ENCODE assay signal across 8 cellular contexts in genomic region chr2:9594361-9595063, GRCh38. TPM values are rescaled to one million over a fixed set of nuclear protein-coding genes. Genes with fewer than 3 reads are reported as not detected.
DNase-seq lines count a peak whose midpoint lies in the region; ATAC-seq and TF ChIP-seq lines count a peak whose summit lies in the region.

No MANE protein-coding gene starts in this region.

- H3K4me1 ChIP-seq in CD4-positive, alpha-beta memory T cell (ENCODE audit: insufficient read depth, low read length) = peaks cover 50% of the 10 kb centered on the region
- H3K4me1 ChIP-seq in Peyer's patch = peaks cover 0 to 16% (median 2%) of the 10 kb centered on the region in 4 donors

- POLR2A ChIA-PET in CD4-positive, alpha-beta memory T cell (lab: Charles Lee; ENCODE audit: partially characterized antibody) = interaction anchor here (0.9 to 3.8 kb wide), 5 partner anchors 14 to 143 kb away, joined by 3 to 30 read pairs (median 4); partner anchors contain the start of gene YWHAQ

- no peaks in the 10 kb centered on the region for H3K27me3 Mint-ChIP-seq in CD4-positive, alpha-beta memory T cell
- H3K27me3 Mint-ChIP-seq in dendritic cell treated with granulocyte-macrophage colony-stimulating factor and Interleukin-4, amounts not matched to agents 40 ng/mL and 50 ng/mL, for 4 days = no peaks in the 10 kb centered on the region

- H3K4me3 Mint-ChIP-seq in CD4-positive, alpha-beta memory T cell = peak overlapping the region in 6 of 8 donors; percentile 1 to 35 (median 16)
- H3K4me3 Mint-ChIP-seq in dendritic cell treated with granulocyte-macrophage colony-stimulating factor and Interleukin-4, amounts not matched to agents 40 ng/mL and 50 ng/mL, for 4 days = no peak overlapping the region

- no peaks in the 10 kb centered on the region for H3K27me3 ChIP-seq in CD4-positive, alpha-beta memory T cell (ENCODE audit: insufficient read depth, low read length)
- H3K27me3 ChIP-seq in H7 (ENCODE audit: control insufficient read depth, insufficient read depth, low read length) (no peaks in the 10 kb centered on the region), Peyer's patch (no peaks in the 10 kb centered on the region)

- no peak for TF ChIP-seq CTCF in Peyer's patch (IDR thresholded peaks at IDR 0.05)

- no peak for TF ChIP-seq POLR2A in Peyer's patch (IDR thresholded peaks at IDR 0.05)

- intact Hi-C loops in CD4-positive, alpha-beta memory T cell (cut with micrococcal nuclease) = no loop called here
- intact Hi-C loops in dendritic cell treated with granulocyte-macrophage colony-stimulating factor and Interleukin-4, amounts not matched to agents 40 ng/mL and 50 ng/mL, for 4 days (cut with micrococcal nuclease) = loop anchor here (5.0 kb wide), 1 partner anchor 33 kb away; no protein-coding TSS in a partner anchor

- H3K27ac Mint-ChIP-seq in CD4-positive, alpha-beta memory T cell = peak overlapping the region; percentile 2 to 80 (median 52)
- H3K27ac Mint-ChIP-seq in dendritic cell treated with granulocyte-macrophage colony-stimulating factor and Interleukin-4, amounts not matched to agents 40 ng/mL and 50 ng/mL, for 4 days = peak overlapping the region; percentile 74

- no peak overlapping the region for H3K4me3 ChIP-seq in CD4-positive, alpha-beta memory T cell (ENCODE audit: low read length in 2 of 2)
- H3K4me3 ChIP-seq in H7 (ENCODE audit: insufficient read depth, low read depth, low read length) (no peak overlapping the region), Peyer's patch (no peak overlapping the region)

- CTCF ChIA-PET in CD4-positive, alpha-beta memory T cell (lab: Charles Lee; ENCODE audit: partially characterized antibody) = interaction anchor here (1.1 kb wide), 1 partner anchor 176 kb away, joined by 3 read pairs; no protein-coding TSS in a partner anchor

- H3K4me1 Mint-ChIP-seq in CD4-positive, alpha-beta memory T cell = peaks cover 38 to 68% (median 54%) of the 10 kb centered on the region in 4 donors
- peaks cover 24% of the 10 kb centered on the region for H3K4me1 Mint-ChIP-seq in dendritic cell treated with granulocyte-macrophage colony-stimulating factor and Interleukin-4, amounts not matched to agents 40 ng/mL and 50 ng/mL, for 4 days (ENCODE audit: low read depth)

- H3K36me3 Mint-ChIP-seq in CD4-positive, alpha-beta memory T cell = peaks cover 22 to 46% of the 10 kb centered on the region in 2 donors
- H3K36me3 Mint-ChIP-seq in dendritic cell treated with granulocyte-macrophage colony-stimulating factor and Interleukin-4, amounts not matched to agents 40 ng/mL and 50 ng/mL, for 4 days (ENCODE audit: low read depth) = peaks cover 37% of the 10 kb centered on the region

- peaks cover 15% of the 10 kb centered on the region for H3K36me3 ChIP-seq in CD4-positive, alpha-beta memory T cell (ENCODE audit: insufficient read depth, low read length)
- H3K36me3 ChIP-seq in H7 (replicated peaks; ENCODE audit: control insufficient read depth, insufficient read depth, low read length) (peaks cover 4% of the 10 kb centered on the region), Peyer's patch (peaks cover 0 to 27% (median 0%) of the 10 kb centered on the region in 3 donors)

- H3K9me3 Mint-ChIP-seq in CD4-positive, alpha-beta memory T cell = peaks cover 0 to 9% (median 2%) of the 10 kb centered on the region in 8 donors
- peaks cover 4% of the 10 kb centered on the region for H3K9me3 Mint-ChIP-seq in dendritic cell treated with granulocyte-macrophage colony-stimulating factor and Interleukin-4, amounts not matched to agents 40 ng/mL and 50 ng/mL, for 4 days

- no peak for ATAC-seq in HG03108 (IDR thresholded peaks at IDR 0.05; ENCODE audit: unreplicated experiment)

- peak overlapping the region; percentile 5 for H3K27ac ChIP-seq in CD4-positive, alpha-beta memory T cell (ENCODE audit: low read depth, low read length)
- peak overlapping the region in 2 of 4 donors; percentile 3 for H3K27ac ChIP-seq in Peyer's patch

- no peaks in the 10 kb centered on the region for H3K9me3 ChIP-seq in CD4-positive, alpha-beta memory T cell (ENCODE audit: control insufficient read depth in 1 of 2, low read length in 2 of 2)
- H3K9me3 ChIP-seq in Peyer's patch = peaks cover 0 to 6% (median 2%) of the 10 kb centered on the region in 4 donors

- DNase-seq in CD4-positive, alpha-beta memory T cell = no peak
- peak; percentile 84 for DNase-seq in LHCN-M2 (ENCODE audit: low read depth)
- peak; percentile 71 for DNase-seq in myocyte (ENCODE audit: low read depth)
- no peak for DNase-seq in H7
- no peak for DNase-seq in RPMI8226
- DNase-seq in Peyer's patch = no peak

RNA-seq across cellular contexts. Expression of gene YWHAQ, which starts 36.3 kb away (rescaled TPM):
- total RNA-seq in CD4-positive, alpha-beta memory T cell = 100 to 1,000 TPM; 124 TPM
- 100 to 1,000 TPM; 315 to 504 TPM for polyA plus RNA-seq in CD4-positive, alpha-beta memory T cell
- 451 and 455 TPM in 2 replicates for total RNA-seq in LHCN-M2 (2014; rRNA removed)
- polyA plus RNA-seq in LHCN-M2 (2012) = 324 TPM
- 194 and 222 TPM in 2 replicates for total RNA-seq in myocyte
- polyA plus RNA-seq in myocyte (2012) = 199 TPM
- total RNA-seq in H7 (2014; rRNA removed; shearing (Covaris generic)) = 378 and 389 TPM in 2 replicates
- total RNA-seq in Peyer's patch = 100 to 1,000 TPM in 3 of 4 donors, 10 to 100 TPM in 1; 76.9 to 155 (median 114) TPM

RNA-seq across cellular contexts. Expression of gene ADAM17, which starts 38.9 kb away (rescaled TPM):
- total RNA-seq in CD4-positive, alpha-beta memory T cell = 10 to 100 TPM; 32.7 to 35.6 TPM
- 10 to 100 TPM in 1 of 2 donors, 1 to 10 TPM in 1; 8.1 to 13.7 TPM for polyA plus RNA-seq in CD4-positive, alpha-beta memory T cell
- total RNA-seq in LHCN-M2 (2014; rRNA removed) = 21.2 and 25.2 TPM in 2 replicates
- polyA plus RNA-seq in LHCN-M2 (2012) = 14.9 TPM
- 45.7 and 64.9 TPM in 2 replicates for total RNA-seq in myocyte
- 35.0 TPM for polyA plus RNA-seq in myocyte (2012)
- total RNA-seq in H7 (2014; rRNA removed; shearing (Covaris generic)) = 21.2 and 21.9 TPM in 2 replicates
- 10 to 100 TPM; 10.5 to 45.4 (median 21.0) TPM for total RNA-seq in Peyer's patch

Comparison
In these comparisons a context has a peak if more than half of its experiments do, and no peak if none do; other contexts are left out.
1. DNase-seq: peak in LHCN-M2 (single experiment) and myocyte (single experiment); none in CD4-positive, alpha-beta memory T cell (0 of 5), H7 (single experiment), RPMI8226 (single experiment) and Peyer's patch (0 of 3).